1 cellular context compared by ENCODE assay signal in genomic region chr14:24036180-24036962, GRCh38.
A peak's percentile ranks its signal among the peaks of the same experiment; 100 is the strongest.
TF ChIP-seq lines count a peak whose summit lies in the region.

No MANE protein-coding gene starts in this region.

TF ChIP-seq in H1, 55 proteins besides CTCF, POLR2A, EP300 and RAD21:
- TF ChIP-seq SIN3A (conservative IDR thresholded peaks at IDR 0.05 in 1 of 2, IDR thresholded peaks at IDR 0.05 in 1 of 2; ENCODE audit: low read depth in 1 of 2, low read length in 2 of 2) (peak; percentile 23 to 50; a peak in 1 of 4 replicates), ASH2L (IDR thresholded peaks at IDR 0.05; ENCODE audit: low read length) (peak; percentile 76), TBP (IDR thresholded peaks at IDR 0.05; ENCODE audit: low read depth, low read length) (peak; percentile 66; the same call in 1 of the 2 replicates), KDM4A (IDR thresholded peaks at IDR 0.05; ENCODE audit: low read depth, low read length, severe bottlenecking) (peak; percentile 82), MAX (IDR thresholded peaks at IDR 0.05) (peak; percentile 69), POLR2AphosphoS5 (IDR thresholded peaks at IDR 0.05; ENCODE audit: low read depth, low read length) (peak; percentile 43; the same call in 1 of the 2 replicates), E2F6 (IDR thresholded peaks at IDR 0.05) (peak; percentile 42), SP2 (IDR thresholded peaks at IDR 0.05; ENCODE audit: low read length) (peak; percentile 30; the same call in 1 of the 2 replicates), RBBP5 (IDR thresholded peaks at IDR 0.05; ENCODE audit: borderline replicate concordance, low read depth, low read length) (0 out of 2 replicates have a peak, but pooled peaks have one; percentile 39), TAF1 (IDR thresholded peaks at IDR 0.05; ENCODE audit: low read depth, low read length) (peak; percentile 67; the same call in 1 of the 2 replicates), YY1 (IDR thresholded peaks at IDR 0.05; ENCODE audit: low read depth, low read length) (0 out of 2 replicates have a peak, but pooled peaks have one; percentile 20), TAF7 (optimal IDR thresholded peaks at IDR 0.05; ENCODE audit: borderline replicate concordance, low read depth, low read length) (peak; percentile 46)
